Comparison of ENCODE assay signal across 8 cellular contexts in the genomic region with DNA sequence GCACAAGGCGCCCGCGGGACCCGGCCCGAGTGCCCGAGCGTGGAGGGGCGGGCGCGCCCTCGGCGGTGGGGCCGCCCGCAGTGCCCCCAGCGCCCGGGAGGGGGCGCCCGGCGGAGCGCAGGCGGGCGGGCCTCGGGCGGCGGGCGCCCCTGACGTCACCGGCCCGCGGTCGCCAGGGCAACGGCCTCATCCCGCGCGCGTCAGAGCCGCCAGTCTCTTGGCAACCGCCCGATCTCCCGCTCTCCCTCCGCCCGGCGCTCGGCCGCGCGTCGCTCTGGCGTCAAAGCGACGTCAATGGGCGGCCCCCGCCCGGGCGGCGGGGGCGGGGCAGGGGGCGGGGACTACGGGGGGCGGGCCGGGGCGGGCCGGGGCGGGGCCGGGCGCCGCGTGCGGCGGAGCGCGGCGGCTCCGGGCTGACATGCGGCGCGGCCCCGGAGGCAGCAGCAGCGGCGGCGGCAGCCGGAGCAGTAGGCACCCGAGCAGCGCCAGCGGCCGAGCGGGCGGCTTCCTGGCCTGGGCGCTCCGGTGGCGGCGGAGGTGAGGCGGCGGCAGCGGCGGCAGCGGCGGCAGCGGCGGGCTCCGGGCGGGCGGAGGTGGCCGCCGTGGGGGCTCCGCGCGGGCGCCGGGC.
A peak's percentile ranks its signal among the peaks of the same experiment; 100 is the strongest.
DNase-seq lines count a peak whose midpoint lies in the region; ATAC-seq and TF ChIP-seq lines count a peak whose summit lies in the region.
"Not testable (repeated sequence)": the region's sequence is repeated elsewhere in the genome, so short reads cannot be mapped to it uniquely, and the experiment has no call there.

No MANE protein-coding gene starts in this region.

- H3K27me3 ChIP-seq in smooth muscle cell (ENCODE audit: low read depth) = not testable (repeated sequence)

- not testable (repeated sequence) for H3K4me3 Mint-ChIP-seq in activated CD8-positive, alpha-beta T cell treated with anti-CD3 and anti-CD28 coated beads, Interleukin-2, amount 10 ng/mL, durations not matched to agents 7 days and 5 days

- not testable (repeated sequence) for DNase-seq in activated CD8-positive, alpha-beta T cell treated with anti-CD3 and anti-CD28 coated beads, Interleukin-2, amount 10 ng/mL, durations not matched to agents 7 days and 5 days; left cardiac atrium; smooth muscle cell (lab: John Stamatoyannopoulos, UW; ENCODE audit: unreplicated experiment)

- POLR2A ChIA-PET in activated CD8-positive, alpha-beta T cell treated with anti-CD3 and anti-CD28 coated beads, Interleukin-2, amount 10 ng/mL, durations not matched to agents 7 days and 5 days (lab: Charles Lee) = not testable (repeated sequence)

- no CpG with 5 or more reads among the region's 110 CpGs for WGBS in smooth muscle cell (ENCODE audit: low lambda C conversion rate)

- H3K9ac ChIP-seq in smooth muscle cell (ENCODE audit: low read depth) = not testable (repeated sequence)

- not testable (repeated sequence) for TF ChIP-seq CTCF in smooth muscle cell (IDR thresholded peaks at IDR 0.05; ENCODE audit: borderline replicate concordance, insufficient read depth, poor library complexity, severe bottlenecking)

- ATAC-seq in GM18502 (IDR thresholded peaks at IDR 0.05; ENCODE audit: poor library complexity, unreplicated experiment) (peak; percentile 80), GM19395 (IDR thresholded peaks at IDR 0.05; ENCODE audit: unreplicated experiment) (peak; percentile 64), GM21786 (IDR thresholded peaks at IDR 0.05; ENCODE audit: unreplicated experiment) (peak; percentile 75), HG02981 (IDR thresholded peaks at IDR 0.05; ENCODE audit: unreplicated experiment) (peak; percentile 69), HG03457 (IDR thresholded peaks at IDR 0.05; ENCODE audit: unreplicated experiment) (peak; percentile 66), left cardiac atrium (peak; percentile 83 to 93)
- peak; percentile 86 for ATAC-seq in activated CD8-positive, alpha-beta T cell treated with anti-CD3 and anti-CD28 coated beads, Interleukin-2, amount 10 ng/mL, durations not matched to agents 7 days and 5 days

- H3F3A ChIP-seq in smooth muscle cell (ENCODE audit: low read depth) = not testable (repeated sequence)

- peak overlapping the region; percentile 44 for H3K4me3 ChIP-seq in smooth muscle cell

- H3K27ac ChIP-seq in smooth muscle cell (ENCODE audit: low read depth) = not testable (repeated sequence)

- not testable (repeated sequence) for H3K9me3 Mint-ChIP-seq in activated CD8-positive, alpha-beta T cell treated with anti-CD3 and anti-CD28 coated beads, Interleukin-2, amount 10 ng/mL, durations not matched to agents 7 days and 5 days (ENCODE audit: insufficient read depth)

- H3K4me2 ChIP-seq in smooth muscle cell = not testable (repeated sequence)

- not testable (repeated sequence) for H3K27me3 Mint-ChIP-seq in activated CD8-positive, alpha-beta T cell treated with anti-CD3 and anti-CD28 coated beads, Interleukin-2, amount 10 ng/mL, durations not matched to agents 7 days and 5 days (ENCODE audit: low read depth)

- not testable (repeated sequence) for H3K36me3 ChIP-seq in smooth muscle cell (ENCODE audit: low read depth)

- H4K20me1 ChIP-seq in smooth muscle cell (ENCODE audit: low read depth) = not testable (repeated sequence)

- CTCF ChIA-PET in activated CD8-positive, alpha-beta T cell treated with anti-CD3 and anti-CD28 coated beads, Interleukin-2, amount 10 ng/mL, durations not matched to agents 7 days and 5 days (lab: Charles Lee) = not testable (repeated sequence)

- H2AFZ ChIP-seq in smooth muscle cell (ENCODE audit: low read depth) = not testable (repeated sequence)

- not testable (repeated sequence) for H3K27ac Mint-ChIP-seq in activated CD8-positive, alpha-beta T cell treated with anti-CD3 and anti-CD28 coated beads, Interleukin-2, amount 10 ng/mL, durations not matched to agents 7 days and 5 days

- H3K4me1 Mint-ChIP-seq in activated CD8-positive, alpha-beta T cell treated with anti-CD3 and anti-CD28 coated beads, Interleukin-2, amount 10 ng/mL, durations not matched to agents 7 days and 5 days (ENCODE audit: low read depth) = not testable (repeated sequence)

- not testable (repeated sequence) for H3K36me3 Mint-ChIP-seq in activated CD8-positive, alpha-beta T cell treated with anti-CD3 and anti-CD28 coated beads, Interleukin-2, amount 10 ng/mL, durations not matched to agents 7 days and 5 days (ENCODE audit: low read depth)

- H3K79me2 ChIP-seq in smooth muscle cell (ENCODE audit: low read depth) = not testable (repeated sequence)

- H3K9me3 ChIP-seq in smooth muscle cell (replicated peaks; ENCODE audit: low read depth) = not testable (repeated sequence)

- not testable (repeated sequence) for H3K4me1 ChIP-seq in smooth muscle cell (ENCODE audit: low read depth)

- intact Hi-C loops in left cardiac atrium (cut with DNase I) = not testable (repeated sequence)
